15 cellular contexts compared by ENCODE assay signal in the genomic region with DNA sequence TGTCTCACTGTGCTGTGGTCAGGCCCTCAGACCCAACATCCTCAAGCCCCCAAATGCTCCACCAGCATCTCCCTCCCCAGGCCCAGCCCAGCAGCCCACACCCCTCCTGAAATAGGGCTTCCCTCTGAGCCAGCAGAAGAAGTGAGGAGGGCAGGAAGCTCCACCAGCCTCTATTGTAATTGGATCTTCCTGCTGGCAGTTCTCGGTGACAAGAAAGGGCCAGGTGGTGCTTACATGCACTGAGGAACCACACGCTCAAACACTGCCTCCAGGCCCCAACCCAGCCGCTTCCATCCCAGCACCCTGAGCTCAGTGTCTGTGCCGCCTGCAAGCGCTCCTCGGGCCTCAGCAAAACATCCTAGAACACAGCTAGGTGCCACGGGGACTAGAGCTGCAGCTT.
"Had no signal": no experiment of that assay in that cellular context is flagged by ENCODE, and none has a peak within 500 bp of the region (broad histone marks: within the 10 kb centered on the region; RNA-seq: fewer than 3 reads in every experiment).

No MANE protein-coding gene starts in this region.

- H3K27ac ChIP-seq: ascending aorta, foreskin keratinocyte, heart left ventricle, left lung, ovary, upper lobe of left lung had no signal

- H3K4me3 ChIP-seq: ascending aorta, heart left ventricle, left lung, mucosa of descending colon, ovary, upper lobe of left lung had no signal

- ATAC-seq: activated T-cell treated with anti-CD3 and anti-CD28 coated beads, Interleukin-2, amount 50 U/mL, for 72 hours; foreskin keratinocyte; heart left ventricle; left lung; mucosa of descending colon; natural killer cell; T-helper 17 cell had no signal

- H3K4me1 ChIP-seq: foreskin keratinocyte, left lung, upper lobe of left lung had no signal

- H3K9me3 ChIP-seq: ascending aorta, heart left ventricle, ovary, upper lobe of left lung had no signal

- H3K27me3 ChIP-seq: ascending aorta, foreskin keratinocyte, heart left ventricle, left lung, ovary, upper lobe of left lung had no signal

- DNase-seq: activated B cell treated with CpG ODN at 0.5 μM for 24 hours; activated CD4-positive, alpha-beta T cell treated with anti-CD3 and anti-CD28 coated beads, Interleukin-2, amount 50 U/mL, for 1 hour; activated gamma-delta T cell treated with Interleukin-2 at 50 U/mL for 16 hours; activated naive CD8-positive, alpha-beta T cell treated with anti-CD3 and anti-CD28 coated beads, Interleukin-2, amount 10 ng/mL, durations not matched to agents 7 days and 5 days; activated T-cell treated with anti-CD3 and anti-CD28 coated beads, Interleukin-2, amount 50 U/mL, for 72 hours; foreskin keratinocyte; heart left ventricle; left lung; mucosa of descending colon; natural killer cell; ovary; stimulated activated CD4-positive, alpha-beta T cell treated with anti-CD3 and anti-CD28 coated beads, Interleukin-4, amount 100 ng/mL, for 24 hours; T-helper 17 cell; upper lobe of left lung had no signal

- H3K36me3 ChIP-seq: heart left ventricle, ovary, upper lobe of left lung had no signal
